ENCODE assay signal across 29 cellular contexts in the genomic region with DNA sequence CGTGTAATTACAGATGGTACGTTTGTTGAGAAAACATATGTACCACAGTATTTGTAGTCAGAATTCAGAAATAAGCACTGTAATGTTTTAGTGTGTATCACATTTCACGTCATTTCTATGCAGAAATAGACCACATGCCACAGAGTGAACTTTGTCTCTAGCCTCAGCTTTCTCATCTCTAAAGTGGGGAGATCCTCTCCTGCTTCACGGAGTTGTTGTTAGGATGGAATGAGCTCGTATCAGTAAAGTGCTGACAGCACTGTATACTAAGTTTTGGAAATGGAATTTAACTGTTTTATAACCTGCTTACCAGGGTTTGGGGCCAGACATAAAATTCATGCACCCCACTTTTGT.
"Had no signal": no experiment of that assay in that cellular context is flagged by ENCODE, and none has a peak within 500 bp of the region (broad histone marks: within the 10 kb centered on the region; RNA-seq: fewer than 3 reads in every experiment).

No MANE protein-coding gene starts in this region.

- FAIRE-seq: RCC 7860, TTC549 had no signal

- H3K27me3 Mint-ChIP-seq: activated CD4-positive, alpha-beta T cell treated with anti-CD3 and anti-CD28 coated beads, Interleukin-2, amount 10 ng/mL, durations not matched to agents 24 days and 14 days; activated naive CD4-positive, alpha-beta T cell treated with anti-CD3 and anti-CD28 coated beads, Interleukin-2, amount 50 U/mL, for 24 hours; activated naive CD8-positive, alpha-beta T cell treated with anti-CD3 and anti-CD28 coated beads, Interleukin-2, amount 10 ng/mL, durations not matched to agents 7 days and 5 days had no signal

- H3K27me3 ChIP-seq: ascending aorta, cardiac muscle cell, SJCRH30 had no signal

- H3K4me3 ChIP-seq: ascending aorta, cardiac muscle cell, SJCRH30, SK-N-MC had no signal

- H3K4me3 Mint-ChIP-seq: activated CD4-positive, alpha-beta T cell treated with anti-CD3 and anti-CD28 coated beads, Interleukin-2, amount 10 ng/mL, durations not matched to agents 24 days and 14 days; activated CD8-positive, alpha-beta T cell treated with anti-CD3 and anti-CD28 coated beads for 36 hours; activated naive CD4-positive, alpha-beta T cell treated with anti-CD3 and anti-CD28 coated beads, Interleukin-2, amount 50 U/mL, for 24 hours; activated naive CD8-positive, alpha-beta T cell treated with anti-CD3 and anti-CD28 coated beads, Interleukin-2, amount 10 ng/mL, durations not matched to agents 7 days and 5 days; activated T-cell treated with anti-CD3 and anti-CD28 coated beads, Interleukin-2, amount 50 U/mL, for 24 hours; T-helper 2 cell treated with Interferon-gamma antibody and Interleukin-4, amounts not matched to agents 5 μg/mL and 100 μg/mL, for 36 hours had no signal

- H3K9me3 ChIP-seq: ascending aorta, SJCRH30 had no signal

- ATAC-seq: activated CD8-positive, alpha-beta T cell treated with anti-CD3 and anti-CD28 coated beads for 36 hours had no signal

- H3K27ac ChIP-seq: ascending aorta, cardiac muscle cell, SJCRH30, SK-N-MC had no signal

- H3K27ac Mint-ChIP-seq: activated CD4-positive, alpha-beta T cell treated with anti-CD3 and anti-CD28 coated beads, Interleukin-2, amount 10 ng/mL, durations not matched to agents 24 days and 14 days; activated CD8-positive, alpha-beta T cell treated with anti-CD3 and anti-CD28 coated beads for 36 hours; activated naive CD4-positive, alpha-beta T cell treated with anti-CD3 and anti-CD28 coated beads, Interleukin-2, amount 50 U/mL, for 24 hours; activated naive CD8-positive, alpha-beta T cell treated with anti-CD3 and anti-CD28 coated beads, Interleukin-2, amount 10 ng/mL, durations not matched to agents 7 days and 5 days; activated T-cell treated with anti-CD3 and anti-CD28 coated beads, Interleukin-2, amount 50 U/mL, for 24 hours; activated T-helper 2 cell treated with anti-CD3 and anti-CD28 coated beads, Interferon-gamma antibody, Interleukin-2, Interleukin-4, amounts not matched to agents 10 μg/mL and 5 μg/mL and 100 μg/mL, durations not matched to agents 14 hours and 24 hours and 36 hours; T-helper 2 cell treated with Interferon-gamma antibody and Interleukin-4, amounts not matched to agents 5 μg/mL and 100 μg/mL, for 36 hours had no signal

- H3K36me3 ChIP-seq: ascending aorta, cardiac muscle cell, SJCRH30 had no signal

- H3K9me3 Mint-ChIP-seq: activated CD4-positive, alpha-beta T cell treated with anti-CD3 and anti-CD28 coated beads, Interleukin-2, amount 10 ng/mL, durations not matched to agents 24 days and 14 days; activated CD8-positive, alpha-beta T cell treated with anti-CD3 and anti-CD28 coated beads for 36 hours; activated naive CD4-positive, alpha-beta T cell treated with anti-CD3 and anti-CD28 coated beads, Interleukin-2, amount 50 U/mL, for 24 hours; activated naive CD8-positive, alpha-beta T cell treated with anti-CD3 and anti-CD28 coated beads, Interleukin-2, amount 10 ng/mL, durations not matched to agents 7 days and 5 days; activated T-cell treated with anti-CD3 and anti-CD28 coated beads, Interleukin-2, amount 50 U/mL, for 24 hours; activated T-helper 2 cell treated with anti-CD3 and anti-CD28 coated beads, Interferon-gamma antibody, Interleukin-2, Interleukin-4, amounts not matched to agents 10 μg/mL and 5 μg/mL and 100 μg/mL, durations not matched to agents 14 hours and 24 hours and 36 hours; T-helper 2 cell treated with Interferon-gamma antibody and Interleukin-4, amounts not matched to agents 5 μg/mL and 100 μg/mL, for 36 hours had no signal

- H3K36me3 Mint-ChIP-seq: activated naive CD4-positive, alpha-beta T cell treated with anti-CD3 and anti-CD28 coated beads, Interleukin-2, amount 50 U/mL, for 24 hours; activated naive CD8-positive, alpha-beta T cell treated with anti-CD3 and anti-CD28 coated beads, Interleukin-2, amount 10 ng/mL, durations not matched to agents 7 days and 5 days had no signal

- DNase-seq: activated CD4-positive, alpha-beta T cell treated with anti-CD3 and anti-CD28 coated beads, Interleukin-2, amount 10 ng/mL, durations not matched to agents 24 days and 14 days; activated CD4-positive, alpha-beta T cell treated with anti-CD3 and anti-CD28 coated beads, Interleukin-2, amount 50 U/mL, for 4 hours; activated CD8-positive, alpha-beta T cell treated with anti-CD3 and anti-CD28 coated beads for 36 hours; activated gamma-delta T cell; activated naive CD4-positive, alpha-beta T cell treated with Interleukin-2 at 50 U/mL for 16 hours; activated naive CD8-positive, alpha-beta T cell treated with anti-CD3 and anti-CD28 coated beads, Interleukin-2, amount 10 ng/mL, durations not matched to agents 7 days and 5 days; activated T-cell treated with anti-CD3 and anti-CD28 coated beads, Interleukin-2, amount 50 U/mL, for 24 hours; amygdala; Karpas-422; NCI-H1048; NCI-H1105 treated with DMSO at 0.1 percent for 48 hours; NCI-H1436; NCI-H1694; NCI-H1930; NCI-H2081 treated with DMSO at 0.1 percent for 48 hours; NCI-H226; NCI-H446 treated with DMSO at 0.1 percent for 48 hours; NCI-H524; NCI-H69; SHP77; SJCRH30 had no signal

- H3K4me1 Mint-ChIP-seq: activated CD4-positive, alpha-beta T cell treated with anti-CD3 and anti-CD28 coated beads, Interleukin-2, amount 10 ng/mL, durations not matched to agents 24 days and 14 days; activated naive CD4-positive, alpha-beta T cell treated with anti-CD3 and anti-CD28 coated beads, Interleukin-2, amount 50 U/mL, for 24 hours; activated naive CD8-positive, alpha-beta T cell treated with anti-CD3 and anti-CD28 coated beads, Interleukin-2, amount 10 ng/mL, durations not matched to agents 7 days and 5 days had no signal

- H3K4me1 ChIP-seq: ascending aorta, SJCRH30 had no signal
